ENCODE assay signal across 18 cellular contexts in the genomic region with DNA sequence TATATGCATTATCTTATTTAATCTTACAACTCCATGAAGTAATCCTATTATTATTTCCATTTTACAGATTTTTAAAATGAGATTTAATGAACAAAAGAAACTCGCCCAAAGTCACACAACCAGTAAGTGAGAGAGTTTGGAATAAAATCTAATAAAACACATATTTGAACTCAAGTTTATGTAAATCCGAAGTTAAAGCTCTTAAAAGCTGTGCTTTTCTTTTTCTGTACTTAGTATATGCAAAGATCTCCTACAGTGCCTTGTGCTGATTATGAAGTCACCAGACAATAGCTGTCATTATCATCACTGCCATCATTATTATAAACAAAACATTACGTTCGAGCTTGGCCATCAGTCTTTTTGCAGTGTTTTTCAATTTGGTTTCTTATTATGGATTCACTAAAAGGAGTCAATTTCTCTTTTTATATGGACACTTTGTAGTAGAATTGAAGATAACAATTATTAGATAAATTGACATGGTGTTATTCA.
"Had no signal": no experiment of that assay in that cellular context is flagged by ENCODE, and none has a peak within 500 bp of the region (broad histone marks: within the 10 kb centered on the region; RNA-seq: fewer than 3 reads in every experiment).

No MANE protein-coding gene starts in this region.

- H3K27ac ChIP-seq: neutrophil, ovary, suprapubic skin, vagina had no signal

- DNase-seq: activated CD4-positive, alpha-beta memory T cell treated with anti-CD3 and anti-CD28 coated beads, Interleukin-2, amount 10 ng/mL, durations not matched to agents 7 days and 5 days; activated CD4-positive, alpha-beta T cell treated with anti-CD3 and anti-CD28 coated beads for 48 hours; activated effector memory CD4-positive, alpha-beta T cell treated with Interleukin-2 at 50 U/mL for 16 hours; activated naive CD4-positive, alpha-beta T cell treated with anti-CD3 and anti-CD28 coated beads for 36 hours; activated naive CD8-positive, alpha-beta T cell treated with anti-CD3 and anti-CD28 coated beads, Interleukin-2, amount 10 ng/mL, durations not matched to agents 7 days and 5 days; activated T-cell treated with anti-CD3 and anti-CD28 coated beads, Interleukin-2, amount 50 U/mL, for 72 hours; amniotic stem cell; effector CD8-positive, alpha-beta T cell; erythroblast; foreskin fibroblast; kidney; ovary; right cardiac atrium; stimulated activated CD4-positive, alpha-beta T cell treated with anti-CD3 and anti-CD28 coated beads, Interleukin-4, amount 100 ng/mL, for 4 hours; trophoblast cell had no signal
